Comparison of ENCODE assay signal across 8 cellular contexts in the genomic region with DNA sequence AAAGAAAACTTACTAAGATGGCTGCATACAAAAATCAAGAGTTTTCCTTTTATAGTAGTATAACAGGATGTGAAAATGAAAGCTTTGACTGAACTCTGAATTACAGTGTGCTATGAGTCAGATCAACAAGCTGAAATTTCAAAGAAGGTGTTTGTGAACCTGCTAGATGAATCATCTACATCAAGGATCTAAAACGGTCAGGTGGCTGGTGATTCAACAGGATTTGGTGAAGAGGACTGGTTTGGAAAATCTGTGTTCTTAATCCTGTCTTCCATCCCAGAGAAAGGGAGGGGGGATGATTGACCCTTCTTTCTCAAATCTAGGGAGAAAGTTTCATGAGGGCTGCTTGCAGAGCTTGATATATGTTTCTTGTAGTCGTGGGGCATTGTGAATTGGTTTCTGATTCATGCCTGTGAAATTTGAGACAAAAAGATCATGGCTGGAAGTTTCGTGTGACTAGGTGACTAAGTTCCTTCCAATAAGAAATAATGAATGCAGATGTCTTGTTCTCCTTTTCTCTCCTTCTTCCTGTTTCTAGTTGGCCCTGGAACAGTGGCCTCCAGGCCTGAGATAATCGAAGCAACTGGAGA.
A peak's percentile ranks its signal among the peaks of the same experiment; 100 is the strongest.
DNase-seq lines count a peak whose midpoint lies in the region; ATAC-seq and TF ChIP-seq lines count a peak whose summit lies in the region.

No MANE protein-coding gene starts in this region.

- no peaks in the 10 kb centered on the region for H3K79me2 ChIP-seq in PC-3 (ENCODE audit: low read length)

- no peak for TF ChIP-seq CTCF in PC-3 (conservative IDR thresholded peaks at IDR 0.05; ENCODE audit: low read depth, low read length)

- DNase-seq in ACHN (peak; percentile 72), PC-3 (peak; percentile 98), NCI-H2227 (lab: John Stamatoyannopoulos, UW; ENCODE audit: unreplicated experiment) (no peak), Ammon's horn (ENCODE audit: low spot score) (no peak)
- DNase-seq in stimulated activated naive CD8-positive, alpha-beta T cell treated with anti-CD3 and anti-CD28 coated beads, Interleukin-15, Interleukin-2, amounts not matched to agents 100 U/mL and 50 U/mL, for 24 hours, result no peak

- H3F3A ChIP-seq in PC-3 (ENCODE audit: low read length, unreplicated experiment), result peaks cover 10% of the 10 kb centered on the region

- H3K36me3 ChIP-seq in PC-3 (ENCODE audit: low read depth, low read length) (no peaks in the 10 kb centered on the region), endocrine pancreas (ENCODE audit: control insufficient read depth, insufficient read depth, low read length) (no peaks in the 10 kb centered on the region)

- H3K27me3 ChIP-seq in PC-3 (ENCODE audit: low read length) (no peaks in the 10 kb centered on the region), endocrine pancreas (ENCODE audit: control insufficient read depth, insufficient read depth, low read length) (no peaks in the 10 kb centered on the region)

- H3K4me1 ChIP-seq in PC-3 (ENCODE audit: insufficient read depth, low read length), result peaks cover 26% of the 10 kb centered on the region
- H3K4me1 ChIP-seq in endocrine pancreas (ENCODE audit: control insufficient read depth, insufficient read depth, low read length), result peaks cover 7% of the 10 kb centered on the region

- H3K4me3 ChIP-seq in PC-3 (ENCODE audit: low read length) (peak overlapping the region; percentile 57), endocrine pancreas (ENCODE audit: control insufficient read depth, insufficient read depth, low read length) (peak overlapping the region; percentile 37)

- H3K9ac ChIP-seq in PC-3 (ENCODE audit: low read length) (peak overlapping the region; percentile 85), endocrine pancreas (ENCODE audit: control insufficient read depth, insufficient read depth, low read length) (no peak overlapping the region)

- CTCF ChIA-PET in PC-3 (lab: Charles Lee), result no interaction called here

- H4K20me1 ChIP-seq in PC-3 (ENCODE audit: low read length), result no peaks in the 10 kb centered on the region

- H3K9me3 ChIP-seq in PC-3 (ENCODE audit: low read length), result no peaks in the 10 kb centered on the region
- H3K9me3 ChIP-seq in endocrine pancreas (ENCODE audit: control insufficient read depth, low read length), result no peaks in the 10 kb centered on the region

- intact Hi-C loops in PC-3 (cut with micrococcal nuclease), result loop anchor here (2.0 to 5.0 kb wide), 4 partner anchors 47 to 152 kb away; partner anchors contain the start of gene MRPS30

- POLR2A ChIA-PET in PC-3 (lab: Charles Lee; ENCODE audit: unreplicated experiment), result interaction anchor here (0.6 kb wide), 1 partner anchor 39 kb away, joined by 3 read pairs; no protein-coding TSS in a partner anchor

- peak overlapping the region; percentile 66 for H2AFZ ChIP-seq in PC-3 (ENCODE audit: low read length)

- peak; percentile 100 for ATAC-seq in GM18870 (IDR thresholded peaks at IDR 0.05; ENCODE audit: unreplicated experiment)
- ATAC-seq in HG03025 (IDR thresholded peaks at IDR 0.05; ENCODE audit: low FRiP score, unreplicated experiment), result peak; percentile 98
- ATAC-seq in PC-3, result peak; percentile 93
- ATAC-seq in stimulated activated naive CD8-positive, alpha-beta T cell treated with anti-CD3 and anti-CD28 coated beads, Interleukin-15, Interleukin-2, amounts not matched to agents 100 U/mL and 50 U/mL, for 24 hours, result peak; percentile 96

- H3K27ac ChIP-seq in PC-3 (ENCODE audit: low read length), result peak overlapping the region; percentile 98

- H3K4me2 ChIP-seq in PC-3 (ENCODE audit: low read length), result peak overlapping the region; percentile 80

- no TSS peak for BruUV-seq in PC-3 (replicated peaks; lab: Mats Ljungman, UMichigan)

- no peaks in the 10 kb centered on the region for H3K9me2 ChIP-seq in PC-3 (replicated peaks; ENCODE audit: low read length)

- in situ Hi-C loops in ACHN (cut with HindIII; ENCODE audit: low pct_ligation_motif_present, low pct_unique_long_range_greater_than_20kb, low sequenced_read_pairs), result no loop called here

Comparison
In these comparisons a context has a peak if more than half of its experiments do, and no peak if none do; other contexts are left out.
1. DNase-seq: peak in ACHN (single experiment) and PC-3 (single experiment); none in stimulated activated naive CD8-positive, alpha-beta T cell treated with anti-CD3 and anti-CD28 coated beads, Interleukin-15, Interleukin-2, amounts not matched to agents 100 U/mL and 50 U/mL, for 24 hours (single experiment), NCI-H2227 (single experiment) and Ammon's horn (single experiment).
2. Peak in every context shown above with its lines, with median percentiles within 50 percentile points of each other: ATAC-seq.